Comparison of ENCODE assay signal across 9 cellular contexts in genomic region chr7:4684826-4685225, GRCh38. TPM values are rescaled to one million over a fixed set of nuclear protein-coding genes. Genes with fewer than 3 reads are reported as not detected.
DNase-seq lines count a peak whose midpoint lies in the region; ATAC-seq, FAIRE-seq and TF ChIP-seq lines count a peak whose summit lies in the region.
"Had no signal": no experiment of that assay in that cellular context is flagged by ENCODE, and none has a peak within 500 bp of the region (broad histone marks: within the 10 kb centered on the region; RNA-seq: fewer than 3 reads in every experiment).

No MANE protein-coding gene starts in this region.

- FAIRE-seq in GM12892 (lab: Jason Lieb, UNC), result no peak

- no peaks in the 10 kb centered on the region for H3K9me3 Mint-ChIP-seq in CD8-positive, alpha-beta T cell
- no peaks in the 10 kb centered on the region for H3K9me3 Mint-ChIP-seq in endothelial cell (ENCODE audit: unreplicated experiment)

- H3K27ac Mint-ChIP-seq in CD8-positive, alpha-beta T cell, result peak overlapping the region; percentile 100
- peak overlapping the region; percentile 64 for H3K27ac Mint-ChIP-seq in endothelial cell (ENCODE audit: unreplicated experiment)

- H3K9me3 ChIP-seq in CD8-positive, alpha-beta T cell (ENCODE audit: low read length), result no peaks in the 10 kb centered on the region
- H3K9me3 ChIP-seq in Panc1 (ENCODE audit: control insufficient read depth, insufficient read depth, low read depth, low read length) (no peaks in the 10 kb centered on the region), parathyroid adenoma (ENCODE audit: control insufficient read depth, low read length) (no peaks in the 10 kb centered on the region)

- intact Hi-C loops in CD8-positive, alpha-beta T cell (cut with DNase I, micrococcal nuclease), result loop anchor here (1.0 to 5.0 kb wide), 6 partner anchors 40 to 1383 kb away; partner anchors contain the start of genes AP5Z1 (in 1 of the 2) and SDK1 (in 1 of the 2)
- intact Hi-C loops in Panc1 (cut with micrococcal nuclease; ENCODE audit: unreplicated experiment), result no loop called here

- no peak for TF ChIP-seq POLR2A in GM12892 (IDR thresholded peaks at IDR 0.05; ENCODE audit: low read depth, low read length)

- no peak overlapping the region for H3K9ac ChIP-seq in parathyroid adenoma

- no peak overlapping the region for H2AFZ ChIP-seq in parathyroid adenoma

- peak overlapping the region; percentile 70 for H3K4me3 ChIP-seq in CD8-positive, alpha-beta T cell (ENCODE audit: low read depth, low read length)
- peak overlapping the region; percentile 69 to 90 for H3K4me3 ChIP-seq in Panc1 (ENCODE audit: low read depth in 2 of 2, low read length in 2 of 2)
- no peak overlapping the region for H3K4me3 ChIP-seq in parathyroid adenoma (ENCODE audit: low read depth, low read length)

- TF ChIP-seq CTCF in CD8-positive, alpha-beta T cell (IDR thresholded peaks at IDR 0.05), result no peak
- no peak for TF ChIP-seq CTCF in Panc1 (IDR thresholded peaks at IDR 0.05)
- TF ChIP-seq CTCF in endothelial cell (IDR thresholded peaks at IDR 0.05; ENCODE audit: unreplicated experiment), result no peak
- no peak for TF ChIP-seq CTCF in parathyroid adenoma (IDR thresholded peaks at IDR 0.05)
- no peak for TF ChIP-seq CTCF in omental fat pad (IDR thresholded peaks at IDR 0.05)

- peak overlapping the region; percentile 15 for H3K4me2 ChIP-seq in parathyroid adenoma (ENCODE audit: low read length)

- peak overlapping the region; percentile 53 for H3K27ac ChIP-seq in CD8-positive, alpha-beta T cell (ENCODE audit: low read depth, low read length)
- H3K27ac ChIP-seq in Panc1 (ENCODE audit: low read length), result peak overlapping the region; percentile 89; the same call in 1 of the 2 replicates
- H3K27ac ChIP-seq in parathyroid adenoma, result peak overlapping the region; percentile 76

- H3K27me3 ChIP-seq in CD8-positive, alpha-beta T cell (ENCODE audit: insufficient read depth, low read length), result no peaks in the 10 kb centered on the region
- H3K27me3 ChIP-seq in Panc1 (ENCODE audit: control insufficient read depth, insufficient read depth, low read length), result no peaks in the 10 kb centered on the region
- H3K27me3 ChIP-seq in parathyroid adenoma (ENCODE audit: control insufficient read depth, insufficient read depth, low read length), result no peaks in the 10 kb centered on the region

- H3K27me3 Mint-ChIP-seq in CD8-positive, alpha-beta T cell (ENCODE audit: low read depth), result no peaks in the 10 kb centered on the region
- peaks cover 8% of the 10 kb centered on the region for H3K27me3 Mint-ChIP-seq in endothelial cell (ENCODE audit: unreplicated experiment)

- CTCF ChIA-PET in CD8-positive, alpha-beta T cell (lab: Charles Lee), result interaction anchor here (1.4 to 2.4 kb wide), 4 partner anchors 40 to 73 kb away, joined by 3 to 9 read pairs (median 4); no protein-coding TSS in a partner anchor
- CTCF ChIA-PET in Panc1 (lab: Charles Lee), result interaction anchor here (0.6 kb wide), 2 partner anchors 454 to 1863 kb away, joined by 3 read pairs; no protein-coding TSS in a partner anchor

- BruUV-seq in Panc1 (replicated peaks; lab: Mats Ljungman, UMichigan), result no TSS peak

- peak overlapping the region; percentile 97 for H3K4me3 Mint-ChIP-seq in CD8-positive, alpha-beta T cell
- peak overlapping the region; percentile 99 for H3K4me3 Mint-ChIP-seq in endothelial cell (ENCODE audit: unreplicated experiment)

- H3K36me3 Mint-ChIP-seq in CD8-positive, alpha-beta T cell, result peaks cover 31% of the 10 kb centered on the region
- peaks cover 18% of the 10 kb centered on the region for H3K36me3 Mint-ChIP-seq in endothelial cell (ENCODE audit: low read depth, unreplicated experiment)

- DNase-seq in CD8-positive, alpha-beta T cell, result no peak
- DNase-seq in Panc1 (ENCODE audit: low read depth, low spot score) (no peak), endothelial cell (ENCODE audit: low spot score) (no peak), GM12892 (ENCODE audit: insufficient read length) (no peak), NK-92 (lab: John Stamatoyannopoulos, UW; ENCODE audit: unreplicated experiment) (no peak), omental fat pad (ENCODE audit: low spot score) (no peak), epidermal melanocyte (ENCODE audit: insufficient read length, low spot score) (no peak)
- DNase-seq: NK-92 treated with Interleukin-12 subunit alpha and Interleukin-12 subunit beta, amount 100 ng/mL, for 24 hours had no signal

- in situ Hi-C loops in Panc1 (cut with HindIII; ENCODE audit: low pct_unique_long_range_greater_than_20kb, low sequenced_read_pairs), result no loop called here

- POLR2A ChIA-PET in CD8-positive, alpha-beta T cell (lab: Charles Lee), result interaction anchor here (1.0 to 1.7 kb wide), 3 partner anchors 43 to 51 kb away, joined by 4 to 5 read pairs (median 4); no protein-coding TSS in a partner anchor
- POLR2A ChIA-PET in Panc1 (lab: Charles Lee), result interaction anchor here (0.6 kb wide), 3 partner anchors 27 to 1282 kb away, joined by 4 to 7 read pairs (median 6); no protein-coding TSS in a partner anchor

- no peaks in the 10 kb centered on the region for H3K36me3 ChIP-seq in CD8-positive, alpha-beta T cell (ENCODE audit: insufficient read depth, low read length)
- no peaks in the 10 kb centered on the region for H3K36me3 ChIP-seq in Panc1 (ENCODE audit: control insufficient read depth, insufficient read depth, low read length)
- H3K36me3 ChIP-seq in parathyroid adenoma (ENCODE audit: control insufficient read depth, insufficient read depth, low read length), result no peaks in the 10 kb centered on the region

- peaks cover 44% of the 10 kb centered on the region for H3K79me2 ChIP-seq in parathyroid adenoma

- H3K4me1 Mint-ChIP-seq in CD8-positive, alpha-beta T cell (ENCODE audit: low read depth), result peaks cover 56% of the 10 kb centered on the region
- H3K4me1 Mint-ChIP-seq in endothelial cell (ENCODE audit: unreplicated experiment), result peaks cover 26% of the 10 kb centered on the region

- H3K4me1 ChIP-seq in CD8-positive, alpha-beta T cell (ENCODE audit: insufficient read depth, low read length), result peaks cover 37% of the 10 kb centered on the region
- H3K4me1 ChIP-seq in Panc1 (ENCODE audit: control insufficient read depth, insufficient read depth, low read length) (peaks cover 25% of the 10 kb centered on the region), parathyroid adenoma (peaks cover 7% of the 10 kb centered on the region)

- ATAC-seq in CD8-positive, alpha-beta T cell, result no peak
- ATAC-seq in Panc1 (no peak), omental fat pad (ENCODE audit: low FRiP score) (no peak)

RNA-seq across cellular contexts. Expression of gene FOXK1, which starts 2.7 kb away (rescaled TPM):
- 10 to 100 TPM; 65.8 to 69.8 TPM for total RNA-seq in CD8-positive, alpha-beta T cell
- total RNA-seq in Panc1 (2021; ENCODE audit: unreplicated experiment) (72.7 TPM), endothelial cell (ENCODE audit: unreplicated experiment) (73.8 TPM), omental fat pad (10 to 100 TPM; 10.8 to 35.0 (median 20.4) TPM)
- polyA plus RNA-seq in Panc1 (2012; ENCODE audit: insufficient read length), result 17.7 TPM
- polyA plus RNA-seq in GM12892 (2012; ENCODE audit: missing spikeins), result 7.0 TPM
